In genomic region chr3:59245300-59245878, GRCh38 we compare ENCODE assay signal across 22 cellular contexts.
DNase-seq lines count a peak whose midpoint lies in the region; ATAC-seq and TF ChIP-seq lines count a peak whose summit lies in the region.
"Had no signal": no experiment of that assay in that cellular context is flagged by ENCODE, and none has a peak within 500 bp of the region (broad histone marks: within the 10 kb centered on the region; RNA-seq: fewer than 3 reads in every experiment).

No MANE protein-coding gene starts in this region.

- H3K9me3 ChIP-seq in parathyroid adenoma (ENCODE audit: control insufficient read depth, low read length), result no peaks in the 10 kb centered on the region
- H3K9me3 ChIP-seq: Caco-2, lower lobe of right lung had no signal

- no peak overlapping the region for H3K4me3 ChIP-seq in GM23338
- no peak overlapping the region for H3K4me3 ChIP-seq in fibroblast of villous mesenchyme (ENCODE audit: low read depth, low read length)
- H3K4me3 ChIP-seq in parathyroid adenoma (ENCODE audit: low read depth, low read length), result no peak overlapping the region
- H3K4me3 ChIP-seq: lower lobe of right lung, SK-N-MC, smooth muscle cell had no signal

- H3K27me3 Mint-ChIP-seq in GM23338 (ENCODE audit: insufficient read depth, low read depth, poor library complexity), result no peaks in the 10 kb centered on the region
- H3K27me3 Mint-ChIP-seq: activated naive CD8-positive, alpha-beta T cell; naive thymus-derived CD4-positive, alpha-beta T cell; stimulated activated naive CD8-positive, alpha-beta T cell treated with anti-CD3 and anti-CD28 coated beads, Interleukin-15, amount 100 ng/mL, for 72 hours had no signal

- H3K9me2 ChIP-seq in GM23338 (ENCODE audit: insufficient read depth), result peaks cover 5% of the 10 kb centered on the region; the same call in 1 of the 2 replicates

- in situ Hi-C loops in SK-MEL-5 (cut with HindIII; ENCODE audit: low pct_unique_long_range_greater_than_20kb, low sequenced_read_pairs), result no loop called here

- no peaks in the 10 kb centered on the region for H3K36me3 Mint-ChIP-seq in GM23338 (ENCODE audit: low read depth)
- H3K36me3 Mint-ChIP-seq: activated naive CD8-positive, alpha-beta T cell had no signal

- H3K27ac ChIP-seq in GM23338 (ENCODE audit: low read depth), result no peak overlapping the region
- peak overlapping the region; percentile 57 for H3K27ac ChIP-seq in parathyroid adenoma
- H3K27ac ChIP-seq: lower lobe of right lung, SK-N-MC had no signal

- TF ChIP-seq CTCF in GM23338 (conservative IDR thresholded peaks at IDR 0.05; ENCODE audit: low read depth in 2 of 2), result no peak
- no peak for TF ChIP-seq CTCF in fibroblast of villous mesenchyme (IDR thresholded peaks at IDR 0.05; ENCODE audit: insufficient read depth, low read depth, low read length)
- TF ChIP-seq CTCF in parathyroid adenoma (IDR thresholded peaks at IDR 0.05), result no peak

- H3K9ac ChIP-seq in parathyroid adenoma, result no peak overlapping the region

- H3K36me3 ChIP-seq in GM23338 (ENCODE audit: insufficient read depth), result no peaks in the 10 kb centered on the region
- no peaks in the 10 kb centered on the region for H3K36me3 ChIP-seq in parathyroid adenoma (ENCODE audit: control insufficient read depth, insufficient read depth, low read length)
- H3K36me3 ChIP-seq: lower lobe of right lung had no signal

- no peak overlapping the region for H3K4me2 ChIP-seq in GM23338
- H3K4me2 ChIP-seq in parathyroid adenoma (ENCODE audit: low read length), result no peak overlapping the region
- H3K4me2 ChIP-seq: smooth muscle cell had no signal

- peaks cover 15% of the 10 kb centered on the region; the same call in 2 of the 3 replicates for H3K4me1 Mint-ChIP-seq in GM23338
- H3K4me1 Mint-ChIP-seq: stimulated activated naive CD8-positive, alpha-beta T cell treated with anti-CD3 and anti-CD28 coated beads, Interleukin-15, amount 100 ng/mL, for 72 hours had no signal

- DNase-seq in GM23338 (ENCODE audit: low spot score), result no peak
- DNase-seq in SK-MEL-5 (ENCODE audit: low read depth, low spot score), result peak; percentile 60
- DNase-seq in fibroblast of villous mesenchyme (ENCODE audit: low read depth), result peak; percentile 40
- DNase-seq in activated effector memory CD4-positive, alpha-beta T cell treated with anti-CD3 and anti-CD28 coated beads, Interleukin-2, amount 50 U/mL, for 16 hours, result no peak
- no peak for DNase-seq in effector CD8-positive, alpha-beta T cell (lab: John Stamatoyannopoulos, UW)
- DNase-seq in medulla oblongata (ENCODE audit: extremely low spot score), result no peak
- DNase-seq: activated CD4-positive, CD25-positive, alpha-beta regulatory T cell treated with anti-CD3 and anti-CD28 coated beads, Interleukin-2, amount 50 U/mL, for 72 hours; activated CD8-positive, alpha-beta memory T cell treated with anti-CD3 and anti-CD28 coated beads for 24 hours; Caco-2; erythroblast; Kasumi-1; lower lobe of right lung; naive thymus-derived CD4-positive, alpha-beta T cell; NCI-H1105 treated with DMSO at 0.1 percent for 48 hours; NCI-H524; stimulated activated CD4-positive, alpha-beta T cell treated with anti-CD3 and anti-CD28 coated beads, Interleukin-4, amount 100 ng/mL, for 1 hour; stimulated activated naive CD8-positive, alpha-beta T cell treated with anti-CD3 and anti-CD28 coated beads, Interleukin-15, amount 100 ng/mL, for 72 hours had no signal

- no peaks in the 10 kb centered on the region for H3F3A ChIP-seq in GM23338 (replicated peaks; ENCODE audit: low read depth)

- peak overlapping the region; percentile 87; the same call in 1 of the 2 replicates for H2AFZ ChIP-seq in GM23338
- H2AFZ ChIP-seq in parathyroid adenoma, result no peak overlapping the region

- H3K4me1 ChIP-seq in GM23338 (ENCODE audit: insufficient read depth) (peaks cover 15% of the 10 kb centered on the region), parathyroid adenoma (peaks cover 15% of the 10 kb centered on the region)
- H3K4me1 ChIP-seq: Caco-2, lower lobe of right lung had no signal

- H3K9me3 Mint-ChIP-seq in GM23338, result no peaks in the 10 kb centered on the region; the same call in 2 of the 3 replicates

- ATAC-seq in GM23338 (no peak), HG02870 (IDR thresholded peaks at IDR 0.05; ENCODE audit: unreplicated experiment) (no peak)
- ATAC-seq: lower lobe of right lung; naive thymus-derived CD4-positive, alpha-beta T cell; stimulated activated naive CD8-positive, alpha-beta T cell treated with anti-CD3 and anti-CD28 coated beads, Interleukin-15, amount 100 ng/mL, for 72 hours had no signal

- no peaks in the 10 kb centered on the region for H3K79me2 ChIP-seq in GM23338 (replicated peaks; ENCODE audit: insufficient read depth)
- no peaks in the 10 kb centered on the region for H3K79me2 ChIP-seq in parathyroid adenoma

- H4K20me1 ChIP-seq in GM23338 (replicated peaks; ENCODE audit: insufficient read depth), result no peaks in the 10 kb centered on the region

- no peaks in the 10 kb centered on the region for H3K27me3 ChIP-seq in GM23338 (ENCODE audit: insufficient read depth)
- H3K27me3 ChIP-seq in parathyroid adenoma (ENCODE audit: control insufficient read depth, insufficient read depth, low read length), result no peaks in the 10 kb centered on the region

- no peak overlapping the region for H3K27ac Mint-ChIP-seq in GM23338
- H3K27ac Mint-ChIP-seq: activated naive CD8-positive, alpha-beta T cell; naive thymus-derived CD4-positive, alpha-beta T cell; stimulated activated naive CD8-positive, alpha-beta T cell treated with anti-CD3 and anti-CD28 coated beads, Interleukin-15, amount 100 ng/mL, for 72 hours had no signal

- no peak overlapping the region for H3K4me3 Mint-ChIP-seq in GM23338
- H3K4me3 Mint-ChIP-seq: activated naive CD8-positive, alpha-beta T cell; naive thymus-derived CD4-positive, alpha-beta T cell; stimulated activated naive CD8-positive, alpha-beta T cell treated with anti-CD3 and anti-CD28 coated beads, Interleukin-15, amount 100 ng/mL, for 72 hours had no signal

TF ChIP-seq in GM23338, 12 proteins besides CTCF, POLR2A, EP300 and RAD21 (continues in another document):
- TF ChIP-seq EZH2 (IDR thresholded peaks at IDR 0.05; ENCODE audit: low read depth, unreplicated experiment) (no peak), JUNB (IDR thresholded peaks at IDR 0.05; ENCODE audit: unreplicated experiment) (no peak), CREB1 (CRISPR knock-in tag; IDR thresholded peaks at IDR 0.05; ENCODE audit: low read depth) (no peak), EZH2phosphoT487 (IDR thresholded peaks at IDR 0.05; ENCODE audit: unreplicated experiment) (no peak), ZNF331 (CRISPR knock-in tag; IDR thresholded peaks at IDR 0.05; ENCODE audit: low read depth) (no peak), STAT1 (IDR thresholded peaks at IDR 0.05; ENCODE audit: unreplicated experiment) (no peak), ZNF114 (CRISPR knock-in tag; IDR thresholded peaks at IDR 0.05) (no peak), ETS1 (IDR thresholded peaks at IDR 0.05) (no peak), NANOG (IDR thresholded peaks at IDR 0.05; ENCODE audit: borderline replicate concordance) (no peak), POLR2AphosphoS5 (IDR thresholded peaks at IDR 0.05; ENCODE audit: low read depth) (no peak), REST (IDR thresholded peaks at IDR 0.05; ENCODE audit: unreplicated experiment) (no peak)

Comparison
In these comparisons a context has a peak if more than half of its experiments do, and no peak if none do; other contexts are left out.
1. DNase-seq: peak in SK-MEL-5 (single experiment) and fibroblast of villous mesenchyme (single experiment); none in GM23338 (single experiment), activated effector memory CD4-positive, alpha-beta T cell treated with anti-CD3 and anti-CD28 coated beads, Interleukin-2, amount 50 U/mL, for 16 hours (single experiment), effector CD8-positive, alpha-beta T cell (single experiment) and medulla oblongata (single experiment).